Comparison of ENCODE assay signal across 17 cellular contexts in genomic region chr10:85784792-85785191, GRCh38.
DNase-seq lines count a peak whose midpoint lies in the region; ATAC-seq and TF ChIP-seq lines count a peak whose summit lies in the region.
"Had no signal": no experiment of that assay in that cellular context is flagged by ENCODE, and none has a peak within 500 bp of the region (broad histone marks: within the 10 kb centered on the region; RNA-seq: fewer than 3 reads in every experiment).

No MANE protein-coding gene starts in this region.

- H3K9me3 Mint-ChIP-seq in natural killer cell = peaks cover 0 to 3% of the 10 kb centered on the region in 2 donors

- H3K79me2 ChIP-seq in OCI-LY3 (ENCODE audit: low read length) = no peaks in the 10 kb centered on the region

- no peaks in the 10 kb centered on the region for H3K36me3 ChIP-seq in OCI-LY3 (replicated peaks; ENCODE audit: low read depth, low read length)
- H3K36me3 ChIP-seq: BLaER1 had no signal

- no peaks in the 10 kb centered on the region for H4K20me1 ChIP-seq in OCI-LY3 (ENCODE audit: insufficient read depth, low read length)
- H4K20me1 ChIP-seq: BLaER1 had no signal

- H3K27ac ChIP-seq in OCI-LY3 (ENCODE audit: low read length) = peak overlapping the region; percentile 49
- H3K27ac ChIP-seq: A549, BLaER1 had no signal

- H3K4me3 Mint-ChIP-seq in natural killer cell = no peak overlapping the region
- H3K4me3 Mint-ChIP-seq: CD8-positive, alpha-beta memory T cell had no signal

- peak; percentile 66 for ATAC-seq in GM18868 (IDR thresholded peaks at IDR 0.05; ENCODE audit: unreplicated experiment)
- peak; percentile 52 for ATAC-seq in GM21360 (IDR thresholded peaks at IDR 0.05; ENCODE audit: unreplicated experiment)
- no peak for ATAC-seq in natural killer cell
- ATAC-seq: A549, HepG2 had no signal

- H3K4me1 Mint-ChIP-seq in natural killer cell = no peaks in the 10 kb centered on the region
- H3K4me1 Mint-ChIP-seq: CD8-positive, alpha-beta memory T cell had no signal

- peak overlapping the region; percentile 24; the same call in 1 of the 2 replicates for H3K9ac ChIP-seq in OCI-LY3 (ENCODE audit: low read length)
- H3K9ac ChIP-seq: BLaER1 had no signal

- peak overlapping the region; percentile 42 for H3K4me2 ChIP-seq in OCI-LY3 (ENCODE audit: low read length)
- H3K4me2 ChIP-seq: A549, BLaER1 had no signal

- peaks cover 29% of the 10 kb centered on the region for H3K4me1 ChIP-seq in OCI-LY3 (ENCODE audit: low read length)
- H3K4me1 ChIP-seq: A549, BLaER1, Caco-2 had no signal

- no peak overlapping the region for H3K27ac Mint-ChIP-seq in natural killer cell
- H3K27ac Mint-ChIP-seq: CD8-positive, alpha-beta memory T cell had no signal

- H3K27me3 Mint-ChIP-seq in natural killer cell (ENCODE audit: low read depth in 2 of 2) = no peaks in the 10 kb centered on the region
- H3K27me3 Mint-ChIP-seq: CD8-positive, alpha-beta memory T cell had no signal

- DNase-seq in NCI-H146 (lab: John Stamatoyannopoulos, UW) = peak; percentile 52
- DNase-seq in AG20443 (ENCODE audit: low spot score) = no peak
- no peak for DNase-seq in natural killer cell
- DNase-seq in activated effector memory CD4-positive, alpha-beta T cell treated with anti-CD3 and anti-CD28 coated beads, Interleukin-2, amount 50 U/mL, for 16 hours = no peak
- no peak for DNase-seq in DMS153 treated with DMSO at 0.1 percent for 48 hours (lab: John Stamatoyannopoulos, UW; ENCODE audit: unreplicated experiment)
- DNase-seq: AML-193; Caco-2; CD8-positive, alpha-beta memory T cell; DMS79 treated with DMSO at 0.1 percent for 48 hours; EL; HCEC 1CT had no signal

- H2AFZ ChIP-seq in OCI-LY3 (ENCODE audit: low read depth, low read length) = 0 out of 2 replicates have a peak overlapping the region, but pooled peaks have one; percentile 52

- H3K9me3 ChIP-seq in OCI-LY3 (ENCODE audit: insufficient read depth, low read length) = no peaks in the 10 kb centered on the region
- H3K9me3 ChIP-seq: A549, BLaER1, Caco-2 had no signal

- intact Hi-C loops in natural killer cell (cut with micrococcal nuclease) = no loop called here

- no peaks in the 10 kb centered on the region for H3K36me3 Mint-ChIP-seq in natural killer cell
- H3K36me3 Mint-ChIP-seq: CD8-positive, alpha-beta memory T cell had no signal

- peak overlapping the region; percentile 18; the same call in 1 of the 2 replicates for H3K4me3 ChIP-seq in OCI-LY3 (ENCODE audit: low read length)
- H3K4me3 ChIP-seq: A549, BLaER1 had no signal

- TF ChIP-seq CTCF in OCI-LY3 (IDR thresholded peaks at IDR 0.05; ENCODE audit: low read depth, low read length) (no peak), natural killer cell (IDR thresholded peaks at IDR 0.05) (no peak)

- H3K27me3 ChIP-seq in OCI-LY3 (ENCODE audit: low read depth, low read length) = no peaks in the 10 kb centered on the region
- H3K27me3 ChIP-seq: BLaER1 had no signal

Comparison
In these comparisons a context has a peak if more than half of its experiments do, and no peak if none do; other contexts are left out.
1. ATAC-seq: peak in GM18868 (single experiment) and GM21360 (single experiment); none in natural killer cell (0 of 3).